Comparison of ENCODE assay signal across 1 cellular context in the genomic region with DNA sequence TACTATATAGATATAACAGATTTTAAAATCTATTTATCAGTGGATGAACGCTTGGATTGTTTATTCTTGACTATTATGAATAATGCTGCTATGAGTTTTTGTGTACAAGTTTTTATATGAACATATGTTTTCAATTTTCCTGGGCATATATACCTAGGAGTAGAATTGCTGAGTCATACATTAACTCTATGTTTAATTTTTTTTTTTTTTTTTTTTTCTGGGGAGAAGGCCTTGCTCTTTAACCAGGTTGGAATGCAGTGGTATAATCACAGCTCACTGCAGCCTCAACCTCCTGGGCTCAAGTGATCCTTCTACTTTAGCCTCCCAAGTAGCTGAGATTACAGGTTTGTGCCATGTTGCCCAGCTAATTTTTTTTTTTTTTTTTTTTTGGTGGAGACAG.
A peak's percentile ranks its signal among the peaks of the same experiment; 100 is the strongest.
TF ChIP-seq lines count a peak whose summit lies in the region.

No MANE protein-coding gene starts in this region.

TF ChIP-seq in K562, 482 proteins besides CTCF, POLR2A, EP300 and RAD21 (continues in another document):
- TF ChIP-seq ZBED1 (IDR thresholded peaks at IDR 0.05) (no peak), SMARCE1 (IDR thresholded peaks at IDR 0.05) (peak; percentile 62), SMARCC2 (IDR thresholded peaks at IDR 0.05; ENCODE audit: low read depth) (0 out of 2 replicates have a peak, but pooled peaks have one; percentile 53), MAFF (IDR thresholded peaks at IDR 0.05; ENCODE audit: low read length) (peak; percentile 97), MAZ (CRISPR knock-in tag; conservative IDR thresholded peaks at IDR 0.05 in 1 of 2, IDR thresholded peaks at IDR 0.05 in 1 of 2) (no peak), FOXJ3 (CRISPR knock-in tag; IDR thresholded peaks at IDR 0.05) (no peak), MIER1 (IDR thresholded peaks at IDR 0.05; ENCODE audit: low read depth) (no peak), ZEB2 (IDR thresholded peaks at IDR 0.05) (no peak), TARDBP (IDR thresholded peaks at IDR 0.05) (no peak), ILK (tag; IDR thresholded peaks at IDR 0.05; ENCODE audit: borderline replicate concordance, low read depth) (no peak), SMAD3 (CRISPR knock-in tag; conservative IDR thresholded peaks at IDR 0.05) (no peak), BRD4 (IDR thresholded peaks at IDR 0.05) (no peak), ARID3A (IDR thresholded peaks at IDR 0.05; ENCODE audit: borderline replicate concordance, low read depth, low read length) (no peak), ZNF23 (CRISPR knock-in tag; IDR thresholded peaks at IDR 0.05) (no peak), PPARD (CRISPR knock-in tag; IDR thresholded peaks at IDR 0.05) (no peak), MAFK (IDR thresholded peaks at IDR 0.05; ENCODE audit: low read length) (peak; percentile 95), MYC (IDR thresholded peaks at IDR 0.05; ENCODE audit: low read depth, low read length) (no peak), MYC (CRISPR knock-in tag; IDR thresholded peaks at IDR 0.05; ENCODE audit: borderline replicate concordance, low read depth) (no peak), ZNF511 (CRISPR knock-in tag; IDR thresholded peaks at IDR 0.05) (no peak), L3MBTL2 (IDR thresholded peaks at IDR 0.05) (no peak), CBFA2T2 (conservative IDR thresholded peaks at IDR 0.05) (no peak), SRSF7 (optimal IDR thresholded peaks at IDR 0.05; ENCODE audit: low read depth, low read length) (no peak), CAMTA2 (CRISPR knock-in tag; conservative IDR thresholded peaks at IDR 0.05) (no peak), DPF2 (IDR thresholded peaks at IDR 0.05) (peak; percentile 51; the same call in 1 of the 2 replicates), ZFP30 (CRISPR knock-in tag; IDR thresholded peaks at IDR 0.05; ENCODE audit: borderline replicate concordance) (no peak), HEY1 (CRISPR knock-in tag; IDR thresholded peaks at IDR 0.05; ENCODE audit: borderline replicate concordance) (no peak), PRDM10 (IDR thresholded peaks at IDR 0.05; ENCODE audit: partially characterized antibody) (no peak), C11orf30 (IDR thresholded peaks at IDR 0.05; ENCODE audit: low read depth) (peak; percentile 99), AFF4 (CRISPR knock-in tag; IDR thresholded peaks at IDR 0.05) (no peak), NUFIP1 (IDR thresholded peaks at IDR 0.05; ENCODE audit: partially characterized antibody) (no peak), ZNF316 (IDR thresholded peaks at IDR 0.05) (peak; percentile 100), NBN (IDR thresholded peaks at IDR 0.05; ENCODE audit: low read depth) (0 out of 2 replicates have a peak, but pooled peaks have one; percentile 14), IRF1 (CRISPR knock-in tag; IDR thresholded peaks at IDR 0.05; ENCODE audit: borderline replicate concordance) (no peak), MAFG (tag; conservative IDR thresholded peaks at IDR 0.05) (peak; percentile 99), ELF1 (tag; IDR thresholded peaks at IDR 0.05) (no peak), CEBPG (CRISPR knock-in tag; IDR thresholded peaks at IDR 0.05) (no peak), CEBPG (tag; conservative IDR thresholded peaks at IDR 0.05 in 1 of 2, IDR thresholded peaks at IDR 0.05 in 1 of 2) (no peak), CBX8 (IDR thresholded peaks at IDR 0.05; ENCODE audit: borderline replicate concordance, extremely low read depth, low read depth, low read length, poor library complexity, severe bottlenecking) (no peak), ASH1L (IDR thresholded peaks at IDR 0.05; ENCODE audit: borderline replicate concordance, low read depth, partially characterized antibody) (no peak), ZNF134 (CRISPR knock-in tag; conservative IDR thresholded peaks at IDR 0.05) (no peak), FOSL1 (tag; conservative IDR thresholded peaks at IDR 0.05) (no peak), NCOA1 (IDR thresholded peaks at IDR 0.05; ENCODE audit: low read depth) (0 out of 2 replicates have a peak, but pooled peaks have one; percentile 27), ZNF274 (IDR thresholded peaks at IDR 0.05; ENCODE audit: borderline replicate concordance, low read depth, low read length) (no peak), BACH1 (tag; IDR thresholded peaks at IDR 0.05) (peak; percentile 90), ARID2 (IDR thresholded peaks at IDR 0.05) (peak; percentile 43; the same call in 1 of the 2 replicates), ZNF75A (CRISPR knock-in tag; IDR thresholded peaks at IDR 0.05) (no peak), ARID1B (IDR thresholded peaks at IDR 0.05) (peak; percentile 52; the same call in 1 of the 2 replicates), NFE2L1 (tag; IDR thresholded peaks at IDR 0.05; ENCODE audit: borderline replicate concordance, low read depth) (peak; percentile 95)
- TF ChIP-seq, protein P1, sequence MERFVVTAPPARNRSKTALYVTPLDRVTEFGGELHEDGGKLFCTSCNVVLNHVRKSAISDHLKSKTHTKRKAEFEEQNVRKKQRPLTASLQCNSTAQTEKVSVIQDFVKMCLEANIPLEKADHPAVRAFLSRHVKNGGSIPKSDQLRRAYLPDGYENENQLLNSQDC (CRISPR knock-in tag; IDR thresholded peaks at IDR 0.05), result no peak
- TF ChIP-seq, protein P2, sequence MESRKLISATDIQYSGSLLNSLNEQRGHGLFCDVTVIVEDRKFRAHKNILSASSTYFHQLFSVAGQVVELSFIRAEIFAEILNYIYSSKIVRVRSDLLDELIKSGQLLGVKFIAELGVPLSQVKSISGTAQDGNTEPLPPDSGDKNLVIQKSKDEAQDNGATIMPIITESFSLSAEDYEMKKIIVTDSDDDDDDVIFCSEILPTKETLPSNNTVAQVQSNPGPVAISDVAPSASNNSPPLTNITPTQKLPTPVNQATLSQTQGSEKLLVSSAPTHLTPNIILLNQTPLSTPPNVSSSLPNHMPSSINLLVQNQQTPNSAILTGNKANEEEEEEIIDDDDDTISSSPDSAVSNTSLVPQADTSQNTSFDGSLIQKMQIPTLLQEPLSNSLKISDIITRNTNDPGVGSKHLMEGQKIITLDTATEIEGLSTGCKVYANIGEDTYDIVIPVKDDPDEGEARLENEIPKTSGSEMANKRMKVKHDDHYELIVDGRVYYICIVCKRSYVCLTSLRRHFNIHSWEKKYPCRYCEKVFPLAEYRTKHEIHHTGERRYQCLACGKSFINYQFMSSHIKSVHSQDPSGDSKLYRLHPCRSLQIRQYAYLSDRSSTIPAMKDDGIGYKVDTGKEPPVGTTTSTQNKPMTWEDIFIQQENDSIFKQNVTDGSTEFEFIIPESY (CRISPR knock-in tag; IDR thresholded peaks at IDR 0.05), result no peak
- TF ChIP-seq, protein P3, sequence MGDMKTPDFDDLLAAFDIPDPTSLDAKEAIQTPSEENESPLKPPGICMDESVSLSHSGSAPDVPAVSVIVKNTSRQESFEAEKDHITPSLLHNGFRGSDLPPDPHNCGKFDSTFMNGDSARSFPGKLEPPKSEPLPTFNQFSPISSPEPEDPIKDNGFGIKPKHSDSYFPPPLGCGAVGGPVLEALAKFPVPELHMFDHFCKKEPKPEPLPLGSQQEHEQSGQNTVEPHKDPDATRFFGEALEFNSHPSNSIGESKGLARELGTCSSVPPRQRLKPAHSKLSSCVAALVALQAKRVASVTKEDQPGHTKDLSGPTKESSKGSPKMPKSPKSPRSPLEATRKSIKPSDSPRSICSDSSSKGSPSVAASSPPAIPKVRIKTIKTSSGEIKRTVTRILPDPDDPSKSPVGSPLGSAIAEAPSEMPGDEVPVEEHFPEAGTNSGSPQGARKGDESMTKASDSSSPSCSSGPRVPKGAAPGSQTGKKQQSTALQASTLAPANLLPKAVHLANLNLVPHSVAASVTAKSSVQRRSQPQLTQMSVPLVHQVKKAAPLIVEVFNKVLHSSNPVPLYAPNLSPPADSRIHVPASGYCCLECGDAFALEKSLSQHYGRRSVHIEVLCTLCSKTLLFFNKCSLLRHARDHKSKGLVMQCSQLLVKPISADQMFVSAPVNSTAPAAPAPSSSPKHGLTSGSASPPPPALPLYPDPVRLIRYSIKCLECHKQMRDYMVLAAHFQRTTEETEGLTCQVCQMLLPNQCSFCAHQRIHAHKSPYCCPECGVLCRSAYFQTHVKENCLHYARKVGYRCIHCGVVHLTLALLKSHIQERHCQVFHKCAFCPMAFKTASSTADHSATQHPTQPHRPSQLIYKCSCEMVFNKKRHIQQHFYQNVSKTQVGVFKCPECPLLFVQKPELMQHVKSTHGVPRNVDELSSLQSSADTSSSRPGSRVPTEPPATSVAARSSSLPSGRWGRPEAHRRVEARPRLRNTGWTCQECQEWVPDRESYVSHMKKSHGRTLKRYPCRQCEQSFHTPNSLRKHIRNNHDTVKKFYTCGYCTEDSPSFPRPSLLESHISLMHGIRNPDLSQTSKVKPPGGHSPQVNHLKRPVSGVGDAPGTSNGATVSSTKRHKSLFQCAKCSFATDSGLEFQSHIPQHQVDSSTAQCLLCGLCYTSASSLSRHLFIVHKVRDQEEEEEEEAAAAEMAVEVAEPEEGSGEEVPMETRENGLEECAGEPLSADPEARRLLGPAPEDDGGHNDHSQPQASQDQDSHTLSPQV (IDR thresholded peaks at IDR 0.05), result no peak
